In genomic region chr3:179450321-179450720, GRCh38 we compare ENCODE assay signal across 8 cellular contexts. TPM values are rescaled to one million over a fixed set of nuclear protein-coding genes. Genes with fewer than 3 reads are reported as not detected.
DNase-seq lines count a peak whose midpoint lies in the region; ATAC-seq and TF ChIP-seq lines count a peak whose summit lies in the region.

No MANE protein-coding gene starts in this region.

- intact Hi-C loops in ascending aorta (cut with DNase I), result loop anchor here (2.0 to 10.0 kb wide), 6 partner anchors 30 to 378 kb away; partner anchors contain the start of genes MFN1, MRPL47, NDUFB5 and PIK3CA

- H3K4me1 Mint-ChIP-seq in memory B cell, result peaks cover 25% of the 10 kb centered on the region

- H3K4me3 ChIP-seq in AG09309 (ENCODE audit: control insufficient read depth, low read depth, low read length) (peak overlapping the region; percentile 94), HEK293 (ENCODE audit: low read depth, low read length) (peak overlapping the region; percentile 84), ascending aorta (peak overlapping the region; percentile 85 to 98)

- H3K27me3 ChIP-seq in ascending aorta, result no peaks in the 10 kb centered on the region

- peak overlapping the region; percentile 78 for H3K27ac Mint-ChIP-seq in memory B cell

- TF ChIP-seq CTCF in AG09309 (IDR thresholded peaks at IDR 0.05; ENCODE audit: control insufficient read depth, insufficient read depth, low read depth, low read length, missing control alignments), result no peak
- TF ChIP-seq CTCF in HEK293 (tag by site-specific recombination; IDR thresholded peaks at IDR 0.05), result no peak
- no peak for TF ChIP-seq CTCF in ascending aorta (IDR thresholded peaks at IDR 0.05)

- H3K9me3 ChIP-seq in HEK293 (ENCODE audit: control insufficient read depth, insufficient read depth, low read depth, low read length), result no peaks in the 10 kb centered on the region
- no peaks in the 10 kb centered on the region for H3K9me3 ChIP-seq in ascending aorta

- peak overlapping the region; percentile 90 for H3K4me3 Mint-ChIP-seq in memory B cell

- DNase-seq in AG09309 (ENCODE audit: low read depth) (no peak), ascending aorta (ENCODE audit: low spot score in 2 of 2) (no peak), memory B cell (ENCODE audit: low spot score in 2 of 2) (no peak), NCI-H2029 (lab: John Stamatoyannopoulos, UW) (no peak)
- DNase-seq in activated CD8-positive, alpha-beta memory T cell treated with anti-CD3 and anti-CD28 coated beads, Interleukin-2, amount 50 U/mL, for 4 hours, result no peak

- CTCF ChIA-PET in HEK293 (lab: Yijun Ruan, JAX), result no interaction called here

- no peak for ATAC-seq in memory B cell (ENCODE audit: low read depth)
- ATAC-seq in HG03432 (IDR thresholded peaks at IDR 0.05; ENCODE audit: unreplicated experiment), result no peak
- ATAC-seq in HG03095 (IDR thresholded peaks at IDR 0.05; ENCODE audit: unreplicated experiment), result no peak

- no peaks in the 10 kb centered on the region for H3K9me3 Mint-ChIP-seq in memory B cell

- H3K27me3 Mint-ChIP-seq in memory B cell, result no peaks in the 10 kb centered on the region

- H3K4me1 ChIP-seq in HEK293 (ENCODE audit: control insufficient read depth, insufficient read depth, low read length) (no peaks in the 10 kb centered on the region; the same call in 1 of the 2 replicates), ascending aorta (peaks cover 0 to 27% of the 10 kb centered on the region in 2 donors)

- H3K27ac ChIP-seq in HEK293 (ENCODE audit: extremely low read depth, low read depth, low read length), result no peak overlapping the region
- peak overlapping the region; percentile 88 to 99 for H3K27ac ChIP-seq in ascending aorta

- peaks cover 11% of the 10 kb centered on the region for H3K36me3 Mint-ChIP-seq in memory B cell

- POLR2A ChIA-PET in HEK293 (lab: Yijun Ruan, JAX), result no interaction called here

- H3K36me3 ChIP-seq in HEK293 (ENCODE audit: control insufficient read depth in 2 of 2, insufficient read depth in 1 of 2, low read length in 2 of 2) (no peaks in the 10 kb centered on the region), ascending aorta (no peaks in the 10 kb centered on the region)

TF ChIP-seq in HEK293, 187 proteins besides CTCF, POLR2A, EP300 and RAD21:
- TF ChIP-seq ZNF366 (tag by site-specific recombination; conservative IDR thresholded peaks at IDR 0.05) (peak; percentile 45; the same call in 1 of the 2 replicates), IKZF3 (tag by site-specific recombination; IDR thresholded peaks at IDR 0.05) (peak; percentile 58), PRDM1 (tag by site-specific recombination; IDR thresholded peaks at IDR 0.05) (peak; percentile 96), PRDM10 (tag by site-specific recombination; IDR thresholded peaks at IDR 0.05) (no peak), ZBTB48 (tag by site-specific recombination; IDR thresholded peaks at IDR 0.05) (peak; percentile 74), ZNF473 (tag by site-specific recombination; IDR thresholded peaks at IDR 0.05) (no peak), ZSCAN18 (tag by site-specific recombination; IDR thresholded peaks at IDR 0.05) (no peak), ZBTB26 (tag by site-specific recombination; optimal IDR thresholded peaks at IDR 0.05) (no peak), ZNF311 (tag by site-specific recombination; IDR thresholded peaks at IDR 0.05; ENCODE audit: borderline replicate concordance) (no peak), REPIN1 (tag by site-specific recombination; IDR thresholded peaks at IDR 0.05; ENCODE audit: low read depth) (no peak), ZNF580 (tag by site-specific recombination; IDR thresholded peaks at IDR 0.05) (no peak), ZNF221 (tag by site-specific recombination; IDR thresholded peaks at IDR 0.05; ENCODE audit: borderline replicate concordance) (no peak), ZNF555 (tag by site-specific recombination; conservative IDR thresholded peaks at IDR 0.05) (no peak), ZNF341 (tag by site-specific recombination; IDR thresholded peaks at IDR 0.05; ENCODE audit: low read depth) (no peak)

RNA-seq across cellular contexts. Expression of gene GNB4, which starts 0.9 kb away (rescaled TPM):
- 25.3 TPM for total RNA-seq in ascending aorta
